ENCODE assay signal across 21 cellular contexts in the genomic region with DNA sequence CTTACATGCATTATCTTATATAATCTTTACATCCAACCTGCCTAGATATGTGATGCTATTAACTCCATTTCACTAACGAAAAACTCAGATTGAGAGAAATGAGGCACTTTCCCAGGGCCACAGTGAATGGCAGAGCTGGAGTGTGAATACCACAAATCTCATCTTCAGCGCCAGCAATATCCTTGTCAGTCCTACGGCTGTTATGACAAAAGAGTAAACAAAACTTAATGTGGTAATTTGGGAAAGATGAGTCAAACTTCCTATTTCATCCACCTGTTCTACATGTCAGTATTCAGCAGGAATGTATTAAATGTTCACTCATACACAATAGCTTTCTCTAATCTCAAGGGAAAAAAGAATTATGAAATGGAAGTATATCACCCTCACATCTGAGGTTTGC. TPM values are rescaled to one million over a fixed set of nuclear protein-coding genes. Genes with fewer than 3 reads are reported as not detected.
A peak's percentile ranks its signal among the peaks of the same experiment; 100 is the strongest.
DNase-seq lines count a peak whose midpoint lies in the region; ATAC-seq, FAIRE-seq and TF ChIP-seq lines count a peak whose summit lies in the region.
"Had no signal": no experiment of that assay in that cellular context is flagged by ENCODE, and none has a peak within 500 bp of the region (broad histone marks: within the 10 kb centered on the region; RNA-seq: fewer than 3 reads in every experiment).

No MANE protein-coding gene starts in this region.

- no peak for TF ChIP-seq POLR2A in GM12891 (IDR thresholded peaks at IDR 0.05; ENCODE audit: low read depth, low read length)

- H3K9me3 ChIP-seq in SJCRH30 (replicated peaks) (no peaks in the 10 kb centered on the region), osteoblast (ENCODE audit: low read depth, low read length) (no peaks in the 10 kb centered on the region)
- H3K9me3 ChIP-seq: right atrium auricular region, suprapubic skin, uterus had no signal

- peak overlapping the region; percentile 59 for H3K27ac ChIP-seq in SJCRH30
- H3K27ac ChIP-seq in osteoblast (ENCODE audit: low read depth, low read length): peak overlapping the region; percentile 7
- H3K27ac ChIP-seq: C4-2B, right atrium auricular region, suprapubic skin, uterus had no signal

- no peaks in the 10 kb centered on the region for H3K4me1 Mint-ChIP-seq in stimulated activated memory B cell treated with anti-CD40 and anti-IgM and Interleukin-4, amounts not matched to agents 10 μg/mL and 1 μg/mL and 100 μg/mL, for 72 hours
- H3K4me1 Mint-ChIP-seq: activated CD4-positive, alpha-beta T cell treated with anti-CD3 and anti-CD28 coated beads, Interleukin-2, amount 10 ng/mL, durations not matched to agents 24 days and 14 days; activated CD8-positive, alpha-beta memory T cell treated with anti-CD3 and anti-CD28 coated beads, Interleukin-2, amount 10 ng/mL, durations not matched to agents 7 days and 5 days had no signal

- no peak for ATAC-seq in stimulated activated memory B cell treated with anti-CD40 and anti-IgM and Interleukin-4, amounts not matched to agents 10 μg/mL and 1 μg/mL and 100 μg/mL, for 72 hours
- ATAC-seq: activated CD8-positive, alpha-beta memory T cell treated with anti-CD3 and anti-CD28 coated beads, Interleukin-2, amount 10 ng/mL, durations not matched to agents 7 days and 5 days; esophagus mucosa had no signal

- no peak for FAIRE-seq in GM12891 (lab: Jason Lieb, UNC)

- peaks cover 9% of the 10 kb centered on the region for H3K36me3 ChIP-seq in SJCRH30
- peaks cover 21% of the 10 kb centered on the region for H3K36me3 ChIP-seq in osteoblast (ENCODE audit: insufficient read depth, low read length)
- H3K36me3 ChIP-seq: uterus had no signal

- no peaks in the 10 kb centered on the region for H3K27me3 Mint-ChIP-seq in stimulated activated memory B cell treated with anti-CD40 and anti-IgM and Interleukin-4, amounts not matched to agents 10 μg/mL and 1 μg/mL and 100 μg/mL, for 72 hours
- H3K27me3 Mint-ChIP-seq: activated CD4-positive, alpha-beta T cell treated with anti-CD3 and anti-CD28 coated beads, Interleukin-2, amount 10 ng/mL, durations not matched to agents 24 days and 14 days; activated CD8-positive, alpha-beta memory T cell treated with anti-CD3 and anti-CD28 coated beads, Interleukin-2, amount 10 ng/mL, durations not matched to agents 7 days and 5 days had no signal

- H3K36me3 Mint-ChIP-seq in stimulated activated memory B cell treated with anti-CD40 and anti-IgM and Interleukin-4, amounts not matched to agents 10 μg/mL and 1 μg/mL and 100 μg/mL, for 72 hours: no peaks in the 10 kb centered on the region
- H3K36me3 Mint-ChIP-seq: activated CD8-positive, alpha-beta memory T cell treated with anti-CD3 and anti-CD28 coated beads, Interleukin-2, amount 10 ng/mL, durations not matched to agents 7 days and 5 days had no signal

- H3K4me1 ChIP-seq in SJCRH30 (peaks cover 15% of the 10 kb centered on the region), osteoblast (ENCODE audit: insufficient read depth, low read length) (peaks cover 13% of the 10 kb centered on the region)
- H3K4me1 ChIP-seq: uterus had no signal

- DNase-seq in DMS53 (lab: John Stamatoyannopoulos, UW) (peak; percentile 33), SJCRH30 (peak in 1 of 2 experiments; percentile 34), fibroblast of pulmonary artery (ENCODE audit: low read depth) (peak; percentile 14), osteoblast (ENCODE audit: insufficient read length, low spot score, missing footprints) (no peak), cardiac septum (ENCODE audit: low spot score) (no peak), GM12891 (ENCODE audit: insufficient read length, low spot score) (no peak)
- DNase-seq in stimulated activated CD4-positive, alpha-beta T cell treated with anti-CD3 and anti-CD28 coated beads, Interleukin-1b, Interleukin-23, amount 100 ng/mL, for 48 hours: no peak
- DNase-seq: activated CD4-positive, alpha-beta T cell treated with anti-CD3 and anti-CD28 coated beads, Interleukin-2, amount 10 ng/mL, durations not matched to agents 24 days and 14 days; activated CD8-positive, alpha-beta memory T cell treated with anti-CD3 and anti-CD28 coated beads, Interleukin-2, amount 10 ng/mL, durations not matched to agents 7 days and 5 days; dermis blood vessel endothelial cell; Karpas-422; NCI-H1417 treated with DMSO at 0.1 percent for 48 hours; Right ventricle myocardium superior; stimulated activated CD4-positive, alpha-beta T cell treated with anti-CD3 and anti-CD28 coated beads, Interleukin-15, amount 100 ng/mL, for 24 hours; uterus had no signal

- H2AFZ ChIP-seq in osteoblast (ENCODE audit: low read length): no peak overlapping the region

- TF ChIP-seq CTCF in fibroblast of pulmonary artery (IDR thresholded peaks at IDR 0.05; ENCODE audit: low read length, missing control alignments): no peak
- no peak for TF ChIP-seq CTCF in osteoblast (IDR thresholded peaks at IDR 0.05; ENCODE audit: extremely low read depth, low read depth, low read length)

- H3K9me3 Mint-ChIP-seq in stimulated activated memory B cell treated with anti-CD40 and anti-IgM and Interleukin-4, amounts not matched to agents 10 μg/mL and 1 μg/mL and 100 μg/mL, for 72 hours: no peaks in the 10 kb centered on the region

- intact Hi-C loops in cardiac septum (cut with DNase I): no loop called here

- H3K27me3 ChIP-seq in SJCRH30 (no peaks in the 10 kb centered on the region), osteoblast (ENCODE audit: insufficient read depth, low read length) (no peaks in the 10 kb centered on the region)
- H3K27me3 ChIP-seq: right atrium auricular region, suprapubic skin, uterus had no signal

- H3K4me3 ChIP-seq in SJCRH30: no peak overlapping the region
- no peak overlapping the region for H3K4me3 ChIP-seq in fibroblast of pulmonary artery (replicated peaks; ENCODE audit: low read depth, low read length)
- H3K4me3 ChIP-seq in osteoblast (ENCODE audit: insufficient read depth, low read length): no peak overlapping the region
- H3K4me3 ChIP-seq: HAP-1, right atrium auricular region, suprapubic skin, uterus had no signal

- H3K4me3 Mint-ChIP-seq in stimulated activated memory B cell treated with anti-CD40 and anti-IgM and Interleukin-4, amounts not matched to agents 10 μg/mL and 1 μg/mL and 100 μg/mL, for 72 hours: no peak overlapping the region
- H3K4me3 Mint-ChIP-seq: activated CD4-positive, alpha-beta T cell treated with anti-CD3 and anti-CD28 coated beads, Interleukin-2, amount 10 ng/mL, durations not matched to agents 24 days and 14 days; activated CD8-positive, alpha-beta memory T cell treated with anti-CD3 and anti-CD28 coated beads, Interleukin-2, amount 10 ng/mL, durations not matched to agents 7 days and 5 days had no signal

- no peak overlapping the region for H3K27ac Mint-ChIP-seq in stimulated activated memory B cell treated with anti-CD40 and anti-IgM and Interleukin-4, amounts not matched to agents 10 μg/mL and 1 μg/mL and 100 μg/mL, for 72 hours
- H3K27ac Mint-ChIP-seq: activated CD4-positive, alpha-beta T cell treated with anti-CD3 and anti-CD28 coated beads, Interleukin-2, amount 10 ng/mL, durations not matched to agents 24 days and 14 days; activated CD8-positive, alpha-beta memory T cell treated with anti-CD3 and anti-CD28 coated beads, Interleukin-2, amount 10 ng/mL, durations not matched to agents 7 days and 5 days had no signal

- peaks cover 20% of the 10 kb centered on the region for H4K20me1 ChIP-seq in osteoblast (ENCODE audit: insufficient read depth, low read length)

- H3K79me2 ChIP-seq in osteoblast (ENCODE audit: insufficient read depth, low read length): peaks cover 82% of the 10 kb centered on the region

- H3K4me2 ChIP-seq in osteoblast (ENCODE audit: insufficient read depth, low read length): no peak overlapping the region

TF ChIP-seq in GM12891, 5 proteins besides CTCF, POLR2A, EP300 and RAD21:
- TF ChIP-seq POLR2AphosphoS5 (IDR thresholded peaks at IDR 0.05; ENCODE audit: low read depth, low read length): no peak
- no peak for TF ChIP-seq PAX5 (IDR thresholded peaks at IDR 0.05; ENCODE audit: insufficient read depth, low read length, severe bottlenecking)
- TF ChIP-seq TAF1 (IDR thresholded peaks at IDR 0.05; ENCODE audit: low read depth, low read length): no peak
- TF ChIP-seq SPI1 (IDR thresholded peaks at IDR 0.05; ENCODE audit: low read depth, low read length): no peak

RNA-seq across cellular contexts. Expression of a gene that starts 56.9 kb away (rescaled TPM):
- total RNA-seq in SJCRH30 (2014; rRNA removed; shearing (Covaris generic)): 152 and 154 TPM in 2 replicates
- total RNA-seq in osteoblast (474 and 522 TPM in 2 replicates), cardiac septum (90.7 TPM)
- 0.04 TPM for polyA plus RNA-seq in GM12891 (2012; ENCODE audit: low read depth, missing spikeins)

Comparison
In these comparisons a context has a peak if more than half of its experiments do, and no peak if none do; other contexts are left out.
1. DNase-seq: peak in DMS53 (single experiment) and fibroblast of pulmonary artery (single experiment); none in osteoblast (single experiment), cardiac septum (single experiment), stimulated activated CD4-positive, alpha-beta T cell treated with anti-CD3 and anti-CD28 coated beads, Interleukin-1b, Interleukin-23, amount 100 ng/mL, for 48 hours (single experiment) and GM12891 (single experiment).